11 cellular contexts compared by ENCODE assay signal in the genomic region with DNA sequence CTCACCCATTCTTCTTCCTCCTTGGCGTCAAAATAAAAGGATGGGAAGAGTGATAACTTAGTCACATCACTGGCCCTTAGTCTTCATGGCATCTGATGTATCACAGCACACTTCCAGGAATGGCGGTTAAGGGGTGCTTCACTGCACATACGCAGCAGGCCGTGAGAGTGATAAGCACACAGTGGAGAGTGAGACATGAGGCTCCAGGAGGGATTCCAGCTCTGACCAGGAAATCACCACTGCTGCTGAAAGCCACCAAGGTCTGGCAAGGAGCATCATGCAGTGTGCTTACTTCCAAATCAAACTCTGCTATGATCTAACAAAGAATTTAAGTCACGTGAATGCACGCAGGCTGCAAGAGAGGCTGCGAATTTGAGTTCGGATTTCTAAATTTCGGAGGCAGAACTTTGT.
DNase-seq lines count a peak whose midpoint lies in the region; ATAC-seq and TF ChIP-seq lines count a peak whose summit lies in the region.
"Had no signal": no experiment of that assay in that cellular context is flagged by ENCODE, and none has a peak within 500 bp of the region (broad histone marks: within the 10 kb centered on the region; RNA-seq: fewer than 3 reads in every experiment).

No MANE protein-coding gene starts in this region.

- no peak overlapping the region for H3K4me3 Mint-ChIP-seq in chondrocyte (ENCODE audit: unreplicated experiment)
- no peak overlapping the region for H3K4me3 Mint-ChIP-seq in stimulated activated naive CD8-positive, alpha-beta T cell treated with anti-CD3 and anti-CD28 coated beads, Interleukin-15, amount 100 ng/mL, for 72 hours
- H3K4me3 Mint-ChIP-seq: activated CD4-positive, alpha-beta memory T cell treated with anti-CD3 and anti-CD28 coated beads, Interleukin-2, amount 10 ng/mL, durations not matched to agents 7 days and 5 days; activated naive CD8-positive, alpha-beta T cell had no signal

- peaks cover 0 to 5% (median 5%) of the 10 kb centered on the region in 5 donors for H3K36me3 ChIP-seq in subcutaneous abdominal adipose tissue (ENCODE audit: control insufficient read depth in 5 of 5, insufficient read depth in 5 of 5, low read length in 5 of 5)

- DNase-seq in NAMALWA (ENCODE audit: low spot score) (peak; percentile 21), chondrocyte (ENCODE audit: low spot score) (no peak), iris pigment epithelial cell (ENCODE audit: low read depth) (peak; percentile 54), NCI-H1694 (lab: John Stamatoyannopoulos, UW) (no peak), C1 segment of cervical spinal cord (lab: John Stamatoyannopoulos, UW) (no peak)
- DNase-seq in stimulated activated naive CD8-positive, alpha-beta T cell treated with anti-CD3 and anti-CD28 coated beads, Interleukin-15, amount 100 ng/mL, for 72 hours, result no peak
- DNase-seq: activated CD4-positive, alpha-beta memory T cell treated with anti-CD3 and anti-CD28 coated beads, Interleukin-2, amount 10 ng/mL, durations not matched to agents 7 days and 5 days; H7; NCI-H510A had no signal

- H3K27me3 ChIP-seq in subcutaneous abdominal adipose tissue (ENCODE audit: control insufficient read depth in 5 of 5, insufficient read depth in 4 of 5, low read length in 5 of 5), result no peaks in the 10 kb centered on the region

- ATAC-seq in stimulated activated naive CD8-positive, alpha-beta T cell treated with anti-CD3 and anti-CD28 coated beads, Interleukin-15, amount 100 ng/mL, for 72 hours, result no peak

- H3K4me1 Mint-ChIP-seq in chondrocyte (ENCODE audit: low read depth), result peaks cover 44% of the 10 kb centered on the region
- H3K4me1 Mint-ChIP-seq in stimulated activated naive CD8-positive, alpha-beta T cell treated with anti-CD3 and anti-CD28 coated beads, Interleukin-15, amount 100 ng/mL, for 72 hours, result peaks cover 54% of the 10 kb centered on the region

- H3K4me1 ChIP-seq in subcutaneous abdominal adipose tissue (ENCODE audit: control insufficient read depth in 5 of 5, insufficient read depth in 5 of 5, low read length in 5 of 5), result peaks cover 5 to 41% (median 35%) of the 10 kb centered on the region in 5 donors

- no peaks in the 10 kb centered on the region for H3K9me3 Mint-ChIP-seq in chondrocyte (ENCODE audit: low read depth)
- H3K9me3 Mint-ChIP-seq in stimulated activated naive CD8-positive, alpha-beta T cell treated with anti-CD3 and anti-CD28 coated beads, Interleukin-15, amount 100 ng/mL, for 72 hours, result no peaks in the 10 kb centered on the region
- H3K9me3 Mint-ChIP-seq: activated CD4-positive, alpha-beta memory T cell treated with anti-CD3 and anti-CD28 coated beads, Interleukin-2, amount 10 ng/mL, durations not matched to agents 7 days and 5 days had no signal

- no peaks in the 10 kb centered on the region for H3K27me3 Mint-ChIP-seq in chondrocyte (ENCODE audit: low read depth)
- H3K27me3 Mint-ChIP-seq in stimulated activated naive CD8-positive, alpha-beta T cell treated with anti-CD3 and anti-CD28 coated beads, Interleukin-15, amount 100 ng/mL, for 72 hours, result no peaks in the 10 kb centered on the region
- H3K27me3 Mint-ChIP-seq: activated CD4-positive, alpha-beta memory T cell treated with anti-CD3 and anti-CD28 coated beads, Interleukin-2, amount 10 ng/mL, durations not matched to agents 7 days and 5 days; activated naive CD8-positive, alpha-beta T cell had no signal

- H3K27ac ChIP-seq in subcutaneous abdominal adipose tissue (ENCODE audit: low read depth, low read length), result peak overlapping the region; percentile 72

- no peaks in the 10 kb centered on the region for H3K9me3 ChIP-seq in subcutaneous abdominal adipose tissue (ENCODE audit: control insufficient read depth in 5 of 5, low read length in 5 of 5)

- no peak for TF ChIP-seq CTCF in chondrocyte (IDR thresholded peaks at IDR 0.05)

- peak overlapping the region; percentile 39 for H3K27ac Mint-ChIP-seq in chondrocyte (ENCODE audit: unreplicated experiment)
- H3K27ac Mint-ChIP-seq in stimulated activated naive CD8-positive, alpha-beta T cell treated with anti-CD3 and anti-CD28 coated beads, Interleukin-15, amount 100 ng/mL, for 72 hours, result no peak overlapping the region
- H3K27ac Mint-ChIP-seq: activated CD4-positive, alpha-beta memory T cell treated with anti-CD3 and anti-CD28 coated beads, Interleukin-2, amount 10 ng/mL, durations not matched to agents 7 days and 5 days had no signal

- peak overlapping the region in 1 of 5 donors; percentile 59 for H3K9ac ChIP-seq in subcutaneous abdominal adipose tissue (ENCODE audit: low read length in 5 of 5)

- peaks cover 1% of the 10 kb centered on the region for H3K36me3 Mint-ChIP-seq in chondrocyte (ENCODE audit: low read depth)

- H3K4me3 ChIP-seq in subcutaneous abdominal adipose tissue (ENCODE audit: low read depth in 1 of 5, low read length in 5 of 5), result no peak overlapping the region

Comparison
In these comparisons a context has a peak if more than half of its experiments do, and no peak if none do; other contexts are left out.
1. DNase-seq: peak in NAMALWA (single experiment) and iris pigment epithelial cell (single experiment); none in chondrocyte (single experiment), NCI-H1694 (single experiment), stimulated activated naive CD8-positive, alpha-beta T cell treated with anti-CD3 and anti-CD28 coated beads, Interleukin-15, amount 100 ng/mL, for 72 hours (0 of 2) and C1 segment of cervical spinal cord (0 of 14).